Comparison of ENCODE assay signal across 17 cellular contexts in the genomic region with DNA sequence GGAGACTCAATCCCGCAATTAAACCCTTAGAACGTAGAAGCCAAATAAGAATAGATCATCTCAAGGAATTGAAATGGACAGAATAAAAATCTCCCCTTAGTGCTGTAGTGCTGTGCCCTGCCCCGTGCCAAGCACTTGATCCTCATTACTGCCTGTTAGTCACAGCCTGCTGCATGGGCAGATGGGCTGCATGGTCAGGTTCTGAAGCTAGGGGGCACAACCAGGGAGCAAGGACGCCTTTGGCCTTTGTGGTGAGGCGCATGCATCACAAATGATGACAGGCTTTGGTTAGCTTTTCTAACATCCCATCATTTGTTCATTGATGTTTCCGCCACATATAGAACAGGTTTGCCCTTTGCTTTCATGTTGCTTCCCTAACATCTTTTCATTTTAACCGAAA.
"Had no signal": no experiment of that assay in that cellular context is flagged by ENCODE, and none has a peak within 500 bp of the region (broad histone marks: within the 10 kb centered on the region; RNA-seq: fewer than 3 reads in every experiment).

No MANE protein-coding gene starts in this region.

- H3K36me3 ChIP-seq: colonic mucosa, sigmoid colon, thyroid gland had no signal

- H3K4me1 ChIP-seq: colonic mucosa, parathyroid adenoma had no signal

- ATAC-seq: body of pancreas; left cardiac atrium; natural killer cell; stimulated activated naive B cell treated with anti-CD40 and anti-IgM and Interleukin-4, amounts not matched to agents 10 μg/mL and 1 μg/mL and 100 μg/mL, for 72 hours had no signal

- H3K27ac ChIP-seq: body of pancreas, colonic mucosa, parathyroid adenoma, sigmoid colon, thyroid gland, VCaP had no signal

- DNase-seq: activated CD4-positive, alpha-beta memory T cell treated with anti-CD3 and anti-CD28 coated beads, Interleukin-2, amount 10 ng/mL, durations not matched to agents 7 days and 5 days; activated CD4-positive, alpha-beta T cell treated with anti-CD3 and anti-CD28 coated beads for 48 hours; activated naive CD4-positive, alpha-beta T cell treated with anti-CD3 and anti-CD28 coated beads for 36 hours; activated T-cell treated with anti-CD3 and anti-CD28 coated beads, Interleukin-2, amount 50 U/mL, for 24 hours; body of pancreas; colonic mucosa; erythroblast; left cardiac atrium; mesenchymal stem cell; natural killer cell; sigmoid colon; stimulated activated naive B cell treated with anti-CD40 and anti-IgM and Interleukin-4, amounts not matched to agents 10 μg/mL and 1 μg/mL and 100 μg/mL, for 72 hours had no signal

- H3K4me3 Mint-ChIP-seq: activated CD4-positive, alpha-beta memory T cell treated with anti-CD3 and anti-CD28 coated beads, Interleukin-2, amount 10 ng/mL, durations not matched to agents 7 days and 5 days; activated naive CD4-positive, alpha-beta T cell treated with anti-CD3 and anti-CD28 coated beads for 36 hours; activated T-cell treated with anti-CD3 and anti-CD28 coated beads, Interleukin-2, amount 50 U/mL, for 24 hours; central memory CD8-positive, alpha-beta T cell; natural killer cell; stimulated activated naive B cell treated with anti-CD40 and anti-IgM and Interleukin-4, amounts not matched to agents 10 μg/mL and 1 μg/mL and 100 μg/mL, for 72 hours had no signal

- H3K79me2 ChIP-seq: parathyroid adenoma had no signal

- H3K4me1 Mint-ChIP-seq: activated CD4-positive, alpha-beta memory T cell treated with anti-CD3 and anti-CD28 coated beads, Interleukin-2, amount 10 ng/mL, durations not matched to agents 7 days and 5 days; central memory CD8-positive, alpha-beta T cell; natural killer cell; stimulated activated naive B cell treated with anti-CD40 and anti-IgM and Interleukin-4, amounts not matched to agents 10 μg/mL and 1 μg/mL and 100 μg/mL, for 72 hours had no signal

- H3K36me3 Mint-ChIP-seq: natural killer cell; stimulated activated naive B cell treated with anti-CD40 and anti-IgM and Interleukin-4, amounts not matched to agents 10 μg/mL and 1 μg/mL and 100 μg/mL, for 72 hours had no signal

- H3K27me3 ChIP-seq: body of pancreas, colonic mucosa, sigmoid colon, thyroid gland had no signal

- H3K27me3 Mint-ChIP-seq: activated CD4-positive, alpha-beta memory T cell treated with anti-CD3 and anti-CD28 coated beads, Interleukin-2, amount 10 ng/mL, durations not matched to agents 7 days and 5 days; activated T-cell treated with anti-CD3 and anti-CD28 coated beads, Interleukin-2, amount 50 U/mL, for 24 hours; central memory CD8-positive, alpha-beta T cell; stimulated activated naive B cell treated with anti-CD40 and anti-IgM and Interleukin-4, amounts not matched to agents 10 μg/mL and 1 μg/mL and 100 μg/mL, for 72 hours had no signal

- H3K4me3 ChIP-seq: body of pancreas, colonic mucosa, sigmoid colon, thyroid gland had no signal

- H3K27ac Mint-ChIP-seq: activated CD4-positive, alpha-beta memory T cell treated with anti-CD3 and anti-CD28 coated beads, Interleukin-2, amount 10 ng/mL, durations not matched to agents 7 days and 5 days; activated naive CD4-positive, alpha-beta T cell treated with anti-CD3 and anti-CD28 coated beads for 36 hours; activated T-cell treated with anti-CD3 and anti-CD28 coated beads, Interleukin-2, amount 50 U/mL, for 24 hours; activated T-helper 2 cell treated with anti-CD3 and anti-CD28 coated beads, Interferon-gamma antibody, Interleukin-2, Interleukin-4, amounts not matched to agents 10 μg/mL and 5 μg/mL and 100 μg/mL, durations not matched to agents 14 hours and 24 hours and 36 hours; natural killer cell; stimulated activated naive B cell treated with anti-CD40 and anti-IgM and Interleukin-4, amounts not matched to agents 10 μg/mL and 1 μg/mL and 100 μg/mL, for 72 hours had no signal

- H2AFZ ChIP-seq: parathyroid adenoma had no signal

- H3K9ac ChIP-seq: parathyroid adenoma had no signal

- H3K9me3 ChIP-seq: body of pancreas, colonic mucosa, sigmoid colon, thyroid gland had no signal
